ENCODE assay signal across 8 cellular contexts in the genomic region with DNA sequence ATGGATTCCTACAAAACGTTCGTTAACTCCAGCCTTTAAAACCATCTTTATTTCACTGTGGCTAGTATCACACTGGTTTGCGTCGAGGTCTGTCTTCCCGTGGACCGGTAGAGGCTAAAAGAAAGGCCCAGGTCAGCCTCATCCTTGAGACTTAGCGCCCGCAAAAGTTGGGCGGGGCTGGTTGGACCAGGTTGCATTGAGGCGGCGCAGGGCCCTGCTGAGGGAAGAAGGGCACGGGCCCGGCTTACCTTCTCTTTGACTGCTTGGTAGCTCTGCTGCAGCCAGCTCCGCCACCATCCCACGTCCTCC. TPM values are rescaled to one million over a fixed set of nuclear protein-coding genes. Genes with fewer than 3 reads are reported as not detected.
DNase-seq lines count a peak whose midpoint lies in the region; ATAC-seq and TF ChIP-seq lines count a peak whose summit lies in the region.

No MANE protein-coding gene starts in this region.

- peak overlapping the region; percentile 98 for H3K4me3 Mint-ChIP-seq in activated T-cell treated with anti-CD3 and anti-CD28 coated beads, Interleukin-2, amount 50 U/mL, for 4 hours

- H3K4me1 ChIP-seq in foreskin keratinocyte (peaks cover 4% of the 10 kb centered on the region), parathyroid adenoma (peaks cover 2% of the 10 kb centered on the region)

- H3K36me3 Mint-ChIP-seq in activated T-cell treated with anti-CD3 and anti-CD28 coated beads, Interleukin-2, amount 50 U/mL, for 4 hours (ENCODE audit: insufficient read depth), result peaks cover 9% of the 10 kb centered on the region

- no peaks in the 10 kb centered on the region for H3K9me3 ChIP-seq in parathyroid adenoma (ENCODE audit: control insufficient read depth, low read length)

- no peaks in the 10 kb centered on the region for H3K36me3 ChIP-seq in parathyroid adenoma (ENCODE audit: control insufficient read depth, insufficient read depth, low read length)

- H3K9ac ChIP-seq in parathyroid adenoma, result peak overlapping the region; percentile 29

- no peaks in the 10 kb centered on the region for H3K27me3 Mint-ChIP-seq in activated T-cell treated with anti-CD3 and anti-CD28 coated beads, Interleukin-2, amount 50 U/mL, for 4 hours (ENCODE audit: low read depth)

- TF ChIP-seq CTCF in foreskin keratinocyte (conservative IDR thresholded peaks at IDR 0.05) (no peak), parathyroid adenoma (IDR thresholded peaks at IDR 0.05) (no peak)

- peak; percentile 10 for ATAC-seq in GM18873 (IDR thresholded peaks at IDR 0.05; ENCODE audit: low FRiP score, unreplicated experiment)
- peak; percentile 43 for ATAC-seq in activated T-cell treated with anti-CD3 and anti-CD28 coated beads, Interleukin-2, amount 50 U/mL, for 4 hours
- ATAC-seq in foreskin keratinocyte, result peak; percentile 37
- no peak for ATAC-seq in HG03520 (IDR thresholded peaks at IDR 0.05; ENCODE audit: unreplicated experiment)

- peak overlapping the region; percentile 63 for H3K4me2 ChIP-seq in parathyroid adenoma (ENCODE audit: low read length)

- H3K27me3 ChIP-seq in foreskin keratinocyte (no peaks in the 10 kb centered on the region), parathyroid adenoma (ENCODE audit: control insufficient read depth, insufficient read depth, low read length) (no peaks in the 10 kb centered on the region)

- H3K79me2 ChIP-seq in parathyroid adenoma, result peaks cover 31% of the 10 kb centered on the region

- H3K4me3 ChIP-seq in parathyroid adenoma (ENCODE audit: low read depth, low read length), result peak overlapping the region; percentile 88

- peak; percentile 32 for DNase-seq in A172 (ENCODE audit: low spot score)
- peak; percentile 70 for DNase-seq in HT-29 (ENCODE audit: low spot score)
- DNase-seq in activated T-cell treated with anti-CD3 and anti-CD28 coated beads, Interleukin-2, amount 50 U/mL, for 4 hours, result no peak
- DNase-seq in foreskin keratinocyte, result no peak
- DNase-seq in NCI-H128 (lab: John Stamatoyannopoulos, UW; ENCODE audit: unreplicated experiment), result no peak

- H3K4me1 Mint-ChIP-seq in activated T-cell treated with anti-CD3 and anti-CD28 coated beads, Interleukin-2, amount 50 U/mL, for 4 hours (ENCODE audit: low read depth), result peaks cover 27% of the 10 kb centered on the region

- H3K9me3 Mint-ChIP-seq in activated T-cell treated with anti-CD3 and anti-CD28 coated beads, Interleukin-2, amount 50 U/mL, for 4 hours, result no peaks in the 10 kb centered on the region

- H3K27ac ChIP-seq in foreskin keratinocyte (peak overlapping the region; percentile 79), parathyroid adenoma (peak overlapping the region; percentile 93)

- peak overlapping the region; percentile 74 for H2AFZ ChIP-seq in parathyroid adenoma

RNA-seq across cellular contexts. Expression of gene BSDC1, which starts 0.5 kb away (rescaled TPM):
- total RNA-seq in A172 (2014; rRNA removed; shearing (Covaris generic)), result 40.6 and 53.1 TPM in 2 replicates
- total RNA-seq in HT-29 (2014; rRNA removed; shearing (Covaris generic)), result 48.3 and 54.4 TPM in 2 replicates
- total RNA-seq in activated T-cell treated with anti-CD3 and anti-CD28 coated beads, Interleukin-2, amount 50 U/mL, for 4 hours, result 10 to 100 TPM; 42.2 to 56.8 (median 46.6) TPM
- total RNA-seq in foreskin keratinocyte, result 33.8 and 39.7 TPM in 2 replicates
- polyA plus RNA-seq in foreskin keratinocyte, result 22.2 and 23.0 TPM in 2 replicates

RNA-seq across cellular contexts. Expression of gene TSSK3, which starts 31.4 kb away (rescaled TPM):
- total RNA-seq in A172 (2014; rRNA removed; shearing (Covaris generic)), result 0.24 TPM in 1 of 2 replicates, not detected in the other
- 0.08 and 1.8 TPM in 2 replicates for total RNA-seq in HT-29 (2014; rRNA removed; shearing (Covaris generic))
- total RNA-seq in activated T-cell treated with anti-CD3 and anti-CD28 coated beads, Interleukin-2, amount 50 U/mL, for 4 hours, result under 1 TPM; 0.71 to 0.98 (median 0.92) TPM
- total RNA-seq in foreskin keratinocyte, result 0.65 TPM in 1 of 2 replicates, not detected in the other
- polyA plus RNA-seq in foreskin keratinocyte, result 0.06 TPM in 1 of 2 replicates, not detected in the other

RNA-seq across cellular contexts. Expression of gene FAM229A, which starts 31.5 kb away (rescaled TPM):
- 0.34 and 0.45 TPM in 2 replicates for total RNA-seq in A172 (2014; rRNA removed; shearing (Covaris generic))
- total RNA-seq in HT-29 (2014; rRNA removed; shearing (Covaris generic)), result 2.6 and 12.4 TPM in 2 replicates
- total RNA-seq in activated T-cell treated with anti-CD3 and anti-CD28 coated beads, Interleukin-2, amount 50 U/mL, for 4 hours, result 1 to 10 TPM; 2.7 to 3.5 (median 3.2) TPM
- 0.32 and 0.61 TPM in 2 replicates for total RNA-seq in foreskin keratinocyte
- polyA plus RNA-seq in foreskin keratinocyte, result 0.42 and 0.71 TPM in 2 replicates

RNA-seq across cellular contexts. Expression of gene MARCKSL1, which starts 57.8 kb away (rescaled TPM):
- 91.0 and 91.1 TPM in 2 replicates for total RNA-seq in A172 (2014; rRNA removed; shearing (Covaris generic))
- total RNA-seq in HT-29 (2014; rRNA removed; shearing (Covaris generic)), result 384 TPM in 2 replicates
- 10 to 100 TPM; 25.3 to 33.5 (median 27.8) TPM for total RNA-seq in activated T-cell treated with anti-CD3 and anti-CD28 coated beads, Interleukin-2, amount 50 U/mL, for 4 hours
- 14.6 and 26.4 TPM in 2 replicates for total RNA-seq in foreskin keratinocyte
- polyA plus RNA-seq in foreskin keratinocyte, result 26.5 and 44.2 TPM in 2 replicates

Comparison
In these comparisons a context has a peak if more than half of its experiments do, and no peak if none do; other contexts are left out.
1. DNase-seq: peak in A172 (single experiment) and HT-29 (single experiment); none in activated T-cell treated with anti-CD3 and anti-CD28 coated beads, Interleukin-2, amount 50 U/mL, for 4 hours (single experiment), foreskin keratinocyte (0 of 2) and NCI-H128 (single experiment).